In the genomic region with DNA sequence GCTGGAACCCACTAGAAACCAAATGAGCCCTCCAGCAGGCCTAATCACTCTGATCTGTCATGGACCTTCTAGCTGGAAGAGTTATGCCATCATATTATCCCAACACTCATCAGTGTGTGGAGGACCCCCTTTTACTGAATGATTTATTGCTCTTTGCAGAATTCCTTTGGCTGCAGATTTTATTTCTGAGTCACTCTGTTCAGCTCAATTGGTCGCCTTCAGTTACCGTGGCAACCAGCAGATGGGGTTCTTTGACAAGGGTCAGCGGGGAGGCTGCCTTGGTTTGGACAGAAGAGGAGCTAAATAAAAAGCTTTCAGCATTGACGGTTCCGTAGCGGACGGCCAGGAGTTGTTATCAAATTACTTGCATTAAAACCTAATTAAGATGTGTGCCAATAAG, we compare ENCODE assay signal across 10 cellular contexts.
A peak's percentile ranks its signal among the peaks of the same experiment; 100 is the strongest.
DNase-seq lines count a peak whose midpoint lies in the region; ATAC-seq and FAIRE-seq lines count a peak whose summit lies in the region.
"Had no signal": no experiment of that assay in that cellular context is flagged by ENCODE, and none has a peak within 500 bp of the region (broad histone marks: within the 10 kb centered on the region; RNA-seq: fewer than 3 reads in every experiment).

No MANE protein-coding gene starts in this region.

- FAIRE-seq in frontal cortex (lab: Jason Lieb, UNC), result no peak

- peak; percentile 7 for DNase-seq in NOMO-1 treated with DMSO at 0.1 percent for 48 hours (lab: John Stamatoyannopoulos, UW; ENCODE audit: unreplicated experiment)
- DNase-seq in NOMO-1 treated with dmso at 0.1 percent for 144 hours (lab: John Stamatoyannopoulos, UW; ENCODE audit: unreplicated experiment), result no peak
- peak; percentile 61 for DNase-seq in RPMI7951 (ENCODE audit: low read depth)
- peak; percentile 72 to 79 for DNase-seq in frontal cortex (ENCODE audit: low spot score in 2 of 2)
- DNase-seq in smooth muscle cell of the brain vasculature (ENCODE audit: low read depth, low spot score), result peak; percentile 20
- DNase-seq in GM03348 (ENCODE audit: low spot score), result no peak
- DNase-seq in amniotic stem cell (lab: John Stamatoyannopoulos, UW), result no peak
- DNase-seq: esophagus squamous epithelium, Kasumi-1 had no signal

- ATAC-seq in GM18520 (IDR thresholded peaks at IDR 0.05; ENCODE audit: unreplicated experiment), result no peak

Comparison
In these comparisons a context has a peak if more than half of its experiments do, and no peak if none do; other contexts are left out.
1. DNase-seq: peak in NOMO-1 treated with DMSO at 0.1 percent for 48 hours (single experiment), RPMI7951 (single experiment), frontal cortex (2 of 2) and smooth muscle cell of the brain vasculature (single experiment); none in NOMO-1 treated with dmso at 0.1 percent for 144 hours (single experiment), GM03348 (single experiment) and amniotic stem cell (single experiment).